ENCODE assay signal across 11 cellular contexts in genomic region chr21:32712043-32712442, GRCh38. TPM values are rescaled to one million over a fixed set of nuclear protein-coding genes. Genes with fewer than 3 reads are reported as not detected.
DNase-seq lines count a peak whose midpoint lies in the region; ATAC-seq and TF ChIP-seq lines count a peak whose summit lies in the region.
"Had no signal": no experiment of that assay in that cellular context is flagged by ENCODE, and none has a peak within 500 bp of the region (broad histone marks: within the 10 kb centered on the region; RNA-seq: fewer than 3 reads in every experiment).

No MANE protein-coding gene starts in this region.

- DNase-seq in GM10248 (ENCODE audit: extremely low spot score) = peak; percentile 62
- DNase-seq in T-helper 17 cell = no peak
- DNase-seq in NCI-H2196 (lab: John Stamatoyannopoulos, UW; ENCODE audit: unreplicated experiment) = no peak
- DNase-seq in SHP77 treated with DMSO at 0.1 percent for 48 hours (lab: John Stamatoyannopoulos, UW) = no peak
- no peak for DNase-seq in DMS153 treated with DMSO at 0.1 percent for 48 hours (lab: John Stamatoyannopoulos, UW; ENCODE audit: unreplicated experiment)
- DNase-seq in NCI-H1436 (lab: John Stamatoyannopoulos, UW) = no peak
- DNase-seq: activated T-cell treated with anti-CD3 and anti-CD28 coated beads for 4 hours, foreskin keratinocyte, tibial artery had no signal

- POLR2A ChIA-PET in GM10248 (lab: Yijun Ruan, JAX) = interaction anchor here (0.7 to 1.5 kb wide), 3 partner anchors 16 to 1015 kb away, joined by 3 to 7 read pairs (median 3); partner anchors contain the start of gene SYNJ1

- H3K4me1 Mint-ChIP-seq in T-helper 17 cell = peaks cover 18% of the 10 kb centered on the region

- CTCF ChIA-PET in GM10248 (lab: Yijun Ruan, JAX) = interaction anchor here (0.9 to 1.6 kb wide), 5 partner anchors 15 to 228 kb away, joined by 3 to 7 read pairs (median 3); partner anchors contain the start of gene SYNJ1

- no peak for TF ChIP-seq CTCF in GM10248 (IDR thresholded peaks at IDR 0.05; ENCODE audit: control extremely low read depth, extremely low read depth, low read depth, missing control alignments)

- peak overlapping the region; percentile 49 for H3K4me3 Mint-ChIP-seq in T-helper 17 cell

- peaks cover 4% of the 10 kb centered on the region for H3K36me3 Mint-ChIP-seq in T-helper 17 cell (ENCODE audit: low read depth)

- ATAC-seq in GM19351 (IDR thresholded peaks at IDR 0.05; ENCODE audit: unreplicated experiment) (peak; percentile 99), HG03064 (IDR thresholded peaks at IDR 0.05; ENCODE audit: low read depth, unreplicated experiment) (peak; percentile 92), T-helper 17 cell (peak; percentile 84)
- ATAC-seq: foreskin keratinocyte had no signal

- H3K27me3 Mint-ChIP-seq in T-helper 17 cell = no peaks in the 10 kb centered on the region

- H3K9me3 ChIP-seq in T-helper 17 cell (ENCODE audit: control insufficient read depth, low read length, poor library complexity, severe bottlenecking) = no peaks in the 10 kb centered on the region

- no peak overlapping the region for H3K27ac Mint-ChIP-seq in T-helper 17 cell

RNA-seq across cellular contexts. Expression of gene SYNJ1, which starts 15.8 kb away (rescaled TPM):
- total RNA-seq in T-helper 17 cell = 10 to 100 TPM; 13.7 to 16.1 TPM

RNA-seq across cellular contexts. Expression of gene PAXBP1, which starts 59.5 kb away (rescaled TPM):
- 10 to 100 TPM; 53.8 to 61.8 TPM for total RNA-seq in T-helper 17 cell
